Comparison of ENCODE assay signal across 17 cellular contexts in genomic region chr4:136803430-136803829, GRCh38.
A peak's percentile ranks its signal among the peaks of the same experiment; 100 is the strongest.
DNase-seq lines count a peak whose midpoint lies in the region; FAIRE-seq and TF ChIP-seq lines count a peak whose summit lies in the region.
"Had no signal": no experiment of that assay in that cellular context is flagged by ENCODE, and none has a peak within 500 bp of the region (broad histone marks: within the 10 kb centered on the region; RNA-seq: fewer than 3 reads in every experiment).

No MANE protein-coding gene starts in this region.

- H3K27ac ChIP-seq in HUES64 (ENCODE audit: low read depth, low read length) (peak overlapping the region; percentile 42; the same call in 1 of the 2 replicates), endothelial cell of umbilical vein (ENCODE audit: insufficient read depth, low read depth, low read length) (no peak overlapping the region)
- H3K27ac ChIP-seq: HL-60, SK-N-MC had no signal

- no TSS peak for BruUV-seq in endothelial cell of umbilical vein (replicated peaks; lab: Mats Ljungman, UMichigan)

- H3K27me3 ChIP-seq in HUES64 (ENCODE audit: insufficient read depth, low read length) = no peaks in the 10 kb centered on the region
- no peaks in the 10 kb centered on the region for H3K27me3 ChIP-seq in endothelial cell of umbilical vein (ENCODE audit: control insufficient read depth in 2 of 2, insufficient read depth in 2 of 2, low read length in 2 of 2)

- H3K4me1 ChIP-seq in HUES64 (ENCODE audit: insufficient read depth, low read length) (0 out of 2 replicates have a peak, but pooled peaks cover 11% of the 10 kb centered on the region), endothelial cell of umbilical vein (ENCODE audit: control insufficient read depth, extremely low read depth, insufficient read depth, low read length) (no peaks in the 10 kb centered on the region)

- TF ChIP-seq POLR2A in endothelial cell of umbilical vein (IDR thresholded peaks at IDR 0.05; ENCODE audit: low read depth, low read length) = no peak

- DNase-seq in Daoy (ENCODE audit: low read depth) (peak; percentile 7), endothelial cell of umbilical vein (ENCODE audit: low read depth, low spot score) (peak; percentile 14), left kidney (ENCODE audit: low read depth, low spot score) (peak; percentile 8), DMS 273 (lab: John Stamatoyannopoulos, UW; ENCODE audit: unreplicated experiment) (no peak), posterior cingulate gyrus (no peak), frontal cortex (ENCODE audit: low spot score in 2 of 2) (no peak)
- DNase-seq in activated CD4-positive, alpha-beta T cell treated with anti-CD3 and anti-CD28 coated beads, Interleukin-2, amount 50 U/mL, for 1 hour = no peak
- DNase-seq: ACHN, AML-193, KBM-7, MV-4-11, NCI-H1436, NCI-H510A treated with DMSO at 0.1 percent for 48 hours had no signal

- no peak overlapping the region for H3K4me2 ChIP-seq in endothelial cell of umbilical vein (ENCODE audit: insufficient read depth, low read length)

- H3K79me2 ChIP-seq in endothelial cell of umbilical vein (ENCODE audit: control insufficient read depth, insufficient read depth, low read length) = no peaks in the 10 kb centered on the region

- TF ChIP-seq CTCF in endothelial cell of umbilical vein (IDR thresholded peaks at IDR 0.05; ENCODE audit: extremely low read depth in 1 of 2, insufficient read depth in 1 of 2, low read depth in 1 of 2, low read length in 2 of 2) = no peak

- CTCF ChIA-PET in endothelial cell of umbilical vein (lab: Charles Lee) = interaction anchor here (0.9 to 1.0 kb wide), 2 partner anchors 11 to 61 kb away, joined by 3 to 4 read pairs; no protein-coding TSS in a partner anchor

- intact Hi-C loops in endothelial cell of umbilical vein (cut with micrococcal nuclease) = no loop called here
- intact Hi-C loops in posterior cingulate gyrus (cut with DNase I) = no loop called here

- no peak for FAIRE-seq in endothelial cell of umbilical vein (lab: Jason Lieb, UNC)
- no peak for FAIRE-seq in frontal cortex (lab: Jason Lieb, UNC)
- FAIRE-seq: G401.6 had no signal

- dilution Hi-C loops in endothelial cell of umbilical vein (cut with MboI; ENCODE audit: extremely low pct_ligation_motif_present, low sequenced_read_pairs) = no loop called here

- peak overlapping the region; percentile 14 for H2AFZ ChIP-seq in endothelial cell of umbilical vein (ENCODE audit: low read depth, low read length)

- H4K20me1 ChIP-seq in endothelial cell of umbilical vein (replicated peaks; ENCODE audit: control insufficient read depth, extremely low read depth, insufficient read depth, low read length) = no peaks in the 10 kb centered on the region

- peaks cover 5% of the 10 kb centered on the region; the same call in 1 of the 2 replicates for H3K36me3 ChIP-seq in HUES64 (ENCODE audit: insufficient read depth, low read length)
- no peaks in the 10 kb centered on the region for H3K36me3 ChIP-seq in endothelial cell of umbilical vein (ENCODE audit: control insufficient read depth in 2 of 2, extremely low read depth in 1 of 2, insufficient read depth in 2 of 2, low read length in 2 of 2)

- no peaks in the 10 kb centered on the region for H3K9me1 ChIP-seq in endothelial cell of umbilical vein (replicated peaks; ENCODE audit: control insufficient read depth, extremely low read depth, insufficient read depth, low read length)

- H3K9ac ChIP-seq in HUES64 (ENCODE audit: low read depth, low read length) (no peak overlapping the region), endothelial cell of umbilical vein (replicated peaks; ENCODE audit: extremely low read depth, insufficient read depth, low read length) (no peak overlapping the region)

- POLR2A ChIA-PET in endothelial cell of umbilical vein (lab: Charles Lee) = no interaction called here

- H3K4me3 ChIP-seq in HUES64 (ENCODE audit: low read length) (no peak overlapping the region), endothelial cell of umbilical vein (replicated peaks in 1 of 3; ENCODE audit: insufficient read depth in 1 of 3, low read depth in 1 of 3, low read length in 3 of 3) (no peak overlapping the region)
- H3K4me3 ChIP-seq: SK-N-MC had no signal

- peaks cover 35% of the 10 kb centered on the region for H3K9me3 ChIP-seq in HUES64 (ENCODE audit: insufficient read depth, low read depth, low read length)
- H3K9me3 ChIP-seq in endothelial cell of umbilical vein (replicated peaks; ENCODE audit: control insufficient read depth, insufficient read depth, low read length) = no peaks in the 10 kb centered on the region

- WGBS in HUES64 = 91% methylated on average over 3 of the region's 3 CpGs

TF ChIP-seq in endothelial cell of umbilical vein, 7 proteins besides CTCF, POLR2A, EP300 and RAD21:
- TF ChIP-seq MYC (IDR thresholded peaks at IDR 0.05; ENCODE audit: low read depth, low read length) = no peak
- no peak for TF ChIP-seq GATA2 (IDR thresholded peaks at IDR 0.05; ENCODE audit: insufficient read depth, insufficient read length, low read depth, low read length)
- no peak for TF ChIP-seq EZH2 (IDR thresholded peaks at IDR 0.05; ENCODE audit: borderline replicate concordance, low read depth, low read length, severe bottlenecking)
- TF ChIP-seq, protein P1, sequence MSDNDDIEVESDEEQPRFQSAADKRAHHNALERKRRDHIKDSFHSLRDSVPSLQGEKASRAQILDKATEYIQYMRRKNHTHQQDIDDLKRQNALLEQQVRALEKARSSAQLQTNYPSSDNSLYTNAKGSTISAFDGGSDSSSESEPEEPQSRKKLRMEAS (IDR thresholded peaks at IDR 0.05; ENCODE audit: insufficient read depth, insufficient read length) = no peak
- TF ChIP-seq JUN (IDR thresholded peaks at IDR 0.05; ENCODE audit: borderline replicate concordance, insufficient read depth, insufficient read length, low read depth) = no peak
- no peak for TF ChIP-seq FOS (IDR thresholded peaks at IDR 0.05; ENCODE audit: borderline replicate concordance, insufficient read depth, low read length)
- TF ChIP-seq POLR2AphosphoS5 (IDR thresholded peaks at IDR 0.05; ENCODE audit: insufficient read depth, low read depth, low read length) = no peak

Comparison
In these comparisons a context has a peak if more than half of its experiments do, and no peak if none do; other contexts are left out.
1. DNase-seq: peak in Daoy (single experiment), endothelial cell of umbilical vein (single experiment) and left kidney (single experiment); none in DMS 273 (single experiment), posterior cingulate gyrus (0 of 10), activated CD4-positive, alpha-beta T cell treated with anti-CD3 and anti-CD28 coated beads, Interleukin-2, amount 50 U/mL, for 1 hour (single experiment) and frontal cortex (0 of 2).